8 cellular contexts compared by ENCODE assay signal in genomic region chr3:151439652-151440125, GRCh38. TPM values are rescaled to one million over a fixed set of nuclear protein-coding genes. Genes with fewer than 3 reads are reported as not detected.
DNase-seq lines count a peak whose midpoint lies in the region; ATAC-seq, FAIRE-seq and TF ChIP-seq lines count a peak whose summit lies in the region.

No MANE protein-coding gene starts in this region.

- no peaks in the 10 kb centered on the region for H4K20me1 ChIP-seq in DND-41 (ENCODE audit: insufficient read depth, low read length)

- FAIRE-seq in bronchial epithelial cell (lab: Jason Lieb, UNC): no peak

- H3K79me2 ChIP-seq in DND-41 (ENCODE audit: insufficient read depth, low read length): no peaks in the 10 kb centered on the region

- H3K36me3 ChIP-seq in DND-41 (ENCODE audit: insufficient read depth, low read length): no peaks in the 10 kb centered on the region
- H3K36me3 ChIP-seq in bronchial epithelial cell (ENCODE audit: control insufficient read depth, insufficient read depth, low read length): no peaks in the 10 kb centered on the region
- no peaks in the 10 kb centered on the region for H3K36me3 ChIP-seq in upper lobe of left lung

- DNase-seq in DND-41: peak; percentile 20
- peak; percentile 81 for DNase-seq in HT1080 (ENCODE audit: low read depth)
- peak; percentile 88 for DNase-seq in NOMO-1 treated with DMSO at 0.1 percent for 48 hours (lab: John Stamatoyannopoulos, UW; ENCODE audit: unreplicated experiment)
- peak; percentile 64 for DNase-seq in bronchial epithelial cell (ENCODE audit: low read depth)
- DNase-seq in left lobe of liver (ENCODE audit: low spot score): no peak
- no peak for DNase-seq in upper lobe of left lung
- DNase-seq in activated CD4-positive, alpha-beta T cell treated with anti-CD3 and anti-CD28 coated beads, Interleukin-2, amount 50 U/mL, for 1 hour: no peak

- ATAC-seq in DND-41 (ENCODE audit: insufficient read depth, low read depth): peak; percentile 90
- ATAC-seq in GM19467 (IDR thresholded peaks at IDR 0.05; ENCODE audit: unreplicated experiment): peak; percentile 87
- peak; percentile 98 for ATAC-seq in left lobe of liver
- ATAC-seq in upper lobe of left lung (ENCODE audit: low FRiP score in 2 of 2): peak; percentile 55 to 87

- H3K27ac ChIP-seq in DND-41 (ENCODE audit: low read length) (peak overlapping the region; percentile 11; the same call in 1 of the 2 replicates), upper lobe of left lung (no peak overlapping the region)

- no peak overlapping the region for H3K9ac ChIP-seq in DND-41 (ENCODE audit: low read depth, low read length)

- no peaks in the 10 kb centered on the region for H3K27me3 ChIP-seq in DND-41 (ENCODE audit: insufficient read depth, low read length, poor library complexity)
- H3K27me3 ChIP-seq in bronchial epithelial cell (ENCODE audit: control insufficient read depth, insufficient read depth, low read length): no peaks in the 10 kb centered on the region
- H3K27me3 ChIP-seq in upper lobe of left lung: no peaks in the 10 kb centered on the region

- H3K9me3 ChIP-seq in DND-41 (ENCODE audit: insufficient read depth, low read length, severe bottlenecking) (no peaks in the 10 kb centered on the region), upper lobe of left lung (no peaks in the 10 kb centered on the region)

- 20 to 32% methylated on average over 3 of the region's 3 CpGs for WGBS in upper lobe of left lung, 2 donors

- TF ChIP-seq POLR2A in upper lobe of left lung (IDR thresholded peaks at IDR 0.05): no peak

- H3K4me3 ChIP-seq in DND-41 (ENCODE audit: low read depth in 1 of 2, low read length in 2 of 2): no peak overlapping the region
- no peak overlapping the region for H3K4me3 ChIP-seq in bronchial epithelial cell (ENCODE audit: low read depth, low read length)
- H3K4me3 ChIP-seq in upper lobe of left lung: no peak overlapping the region

- TF ChIP-seq CTCF in DND-41 (IDR thresholded peaks at IDR 0.05; ENCODE audit: borderline replicate concordance, extremely low read depth, low read length, poor library complexity, severe bottlenecking): peak; percentile 87
- peak; percentile 63 for TF ChIP-seq CTCF in bronchial epithelial cell (IDR thresholded peaks at IDR 0.05; ENCODE audit: insufficient read depth, low read length, severe bottlenecking)
- TF ChIP-seq CTCF in upper lobe of left lung (IDR thresholded peaks at IDR 0.05): peak; percentile 68 to 86 (median 78)

- no peak overlapping the region for H2AFZ ChIP-seq in DND-41 (ENCODE audit: low read depth, low read length)

- no peaks in the 10 kb centered on the region for H3K4me1 ChIP-seq in DND-41 (ENCODE audit: insufficient read depth, low read length)
- no peaks in the 10 kb centered on the region for H3K4me1 ChIP-seq in upper lobe of left lung

- H3K4me2 ChIP-seq in DND-41 (ENCODE audit: insufficient read depth, low read length): no peak overlapping the region

- TF ChIP-seq EP300 in upper lobe of left lung (IDR thresholded peaks at IDR 0.05): no peak

RNA-seq across cellular contexts. Expression of gene IGSF10, which starts 21.2 kb away (rescaled TPM):
- under 0.01 and 0.02 TPM in 2 replicates for total RNA-seq in HT1080 (2014; rRNA removed; shearing (Covaris generic))
- 0.03 TPM in 1 of 2 replicates, not detected in the other for polyA plus RNA-seq in HT1080 (2015; cell fraction: cytosol; rRNA removed)
- 0.12 and 0.36 TPM in 2 replicates for polyA plus RNA-seq in HT1080 (2015; cell fraction: nucleus; rRNA removed)
- total RNA-seq in bronchial epithelial cell: under 0.01 TPM in 1 of 2 replicates, not detected in the other
- 0.28 TPM for total RNA-seq in left lobe of liver
- 10 to 100 TPM in 5 of 6 donors, 1 to 10 TPM in 1; 9.2 to 27.2 (median 22.9) TPM for total RNA-seq in upper lobe of left lung

RNA-seq across cellular contexts. Expression of gene P2RY12, which starts 55.1 kb away (rescaled TPM):
- total RNA-seq in HT1080 (2014; rRNA removed; shearing (Covaris generic)): not detected in 2 replicates
- polyA plus RNA-seq in HT1080 (2015; cell fraction: cytosol; rRNA removed): not detected in 2 replicates
- polyA plus RNA-seq in HT1080 (2015; cell fraction: nucleus; rRNA removed): not detected in 2 replicates
- not detected in 2 replicates for total RNA-seq in bronchial epithelial cell
- total RNA-seq in left lobe of liver: 0.65 TPM
- 1 to 10 TPM in 4 of 6 donors, under 1 TPM in 1, not detected in 1; 0.22 to 3.9 (median 2.8) TPM for total RNA-seq in upper lobe of left lung

Comparison
In these comparisons a context has a peak if more than half of its experiments do, and no peak if none do; other contexts are left out.
1. DNase-seq: peak in DND-41 (single experiment), HT1080 (single experiment), NOMO-1 treated with DMSO at 0.1 percent for 48 hours (single experiment) and bronchial epithelial cell (single experiment); none in left lobe of liver (single experiment), upper lobe of left lung (0 of 2) and activated CD4-positive, alpha-beta T cell treated with anti-CD3 and anti-CD28 coated beads, Interleukin-2, amount 50 U/mL, for 1 hour (single experiment).
2. Peak in every context shown above with its lines, with median percentiles within 50 percentile points of each other: ATAC-seq and CTCF ChIP-seq.